ENCODE assay signal across 1 cellular context in genomic region chr3:139677341-139678155, GRCh38.
TF ChIP-seq lines count a peak whose summit lies in the region.

NMNAT3 (minus strand) TSS chr3:139677972; CDS start chr3:139627724, 50,248 bp downstream.

TF ChIP-seq in HepG2, 621 proteins besides CTCF, POLR2A, EP300 and RAD21 (continued from another document and continues in another):
- TF ChIP-seq RNF219 (CRISPR knock-in tag; IDR thresholded peaks at IDR 0.05) (0 out of 2 replicates have a peak, but pooled peaks have one; percentile 42), THAP7 (CRISPR knock-in tag; IDR thresholded peaks at IDR 0.05) (peak; percentile 81), HOXA9 (CRISPR knock-in tag; IDR thresholded peaks at IDR 0.05; ENCODE audit: borderline replicate concordance) (no peak), SRY (CRISPR knock-in tag; IDR thresholded peaks at IDR 0.05) (peak; percentile 86; the same call in 1 of the 2 replicates), CCDC6 (CRISPR knock-in tag; IDR thresholded peaks at IDR 0.05) (peak; percentile 65; the same call in 1 of the 2 replicates), CAMTA2 (CRISPR knock-in tag; IDR thresholded peaks at IDR 0.05; ENCODE audit: borderline replicate concordance) (no peak), LCORL (IDR thresholded peaks at IDR 0.05) (no peak), LCORL (CRISPR knock-in tag; IDR thresholded peaks at IDR 0.05) (peak; percentile 38), STAT6 (CRISPR knock-in tag; IDR thresholded peaks at IDR 0.05; ENCODE audit: borderline replicate concordance) (0 out of 2 replicates have a peak, but pooled peaks have one; percentile 34), ZNF510 (CRISPR knock-in tag; IDR thresholded peaks at IDR 0.05; ENCODE audit: low read depth) (0 out of 2 replicates have a peak, but pooled peaks have one; percentile 60), SMAD1 (CRISPR knock-in tag; IDR thresholded peaks at IDR 0.05; ENCODE audit: borderline replicate concordance, low read depth) (0 out of 2 replicates have a peak, but pooled peaks have one; percentile 64), ZNF781 (CRISPR knock-in tag; IDR thresholded peaks at IDR 0.05; ENCODE audit: borderline replicate concordance, not compliant biosample characterization) (no peak), YEATS4 (CRISPR knock-in tag; IDR thresholded peaks at IDR 0.05; ENCODE audit: borderline replicate concordance) (peak; percentile 53; the same call in 1 of the 2 replicates), PLRG1 (conservative IDR thresholded peaks at IDR 0.05) (no peak), KLF16 (CRISPR knock-in tag; IDR thresholded peaks at IDR 0.05) (peak in 1 of 2 experiments; percentile 55; a peak in 1 of 4 replicates), ZNF44 (CRISPR knock-in tag; IDR thresholded peaks at IDR 0.05) (0 out of 2 replicates have a peak, but pooled peaks have one; percentile 22), ZNF260 (CRISPR knock-in tag; IDR thresholded peaks at IDR 0.05; ENCODE audit: borderline replicate concordance, low read depth) (no peak), ZNF556 (CRISPR knock-in tag; IDR thresholded peaks at IDR 0.05; ENCODE audit: borderline replicate concordance) (no peak; the same call in 1 of the 2 replicates), HIVEP1 (CRISPR knock-in tag; IDR thresholded peaks at IDR 0.05) (peak; percentile 41; the same call in 1 of the 2 replicates), SKI (IDR thresholded peaks at IDR 0.05; ENCODE audit: partially characterized antibody) (peak; percentile 88), PITX1 (CRISPR knock-in tag; IDR thresholded peaks at IDR 0.05) (peak; percentile 65; the same call in 1 of the 2 replicates), REL (CRISPR knock-in tag; conservative IDR thresholded peaks at IDR 0.05) (0 out of 2 replicates have a peak, but pooled peaks have one; percentile 40), SOX6 (IDR thresholded peaks at IDR 0.05) (no peak), SOX6 (CRISPR knock-in tag; IDR thresholded peaks at IDR 0.05) (peak; percentile 21; the same call in 1 of the 2 replicates), ZNF354B (CRISPR knock-in tag; IDR thresholded peaks at IDR 0.05) (0 out of 2 replicates have a peak, but pooled peaks have one; percentile 58), ZBTB42 (CRISPR knock-in tag; IDR thresholded peaks at IDR 0.05) (no peak), SP1 (IDR thresholded peaks at IDR 0.05) (no peak), SP1 (CRISPR knock-in tag; IDR thresholded peaks at IDR 0.05) (peak; percentile 40; the same call in 1 of the 2 replicates), ZNF7 (CRISPR knock-in tag; IDR thresholded peaks at IDR 0.05) (no peak), RFX3 (CRISPR knock-in tag; IDR thresholded peaks at IDR 0.05) (no peak), ZNF800 (CRISPR knock-in tag; IDR thresholded peaks at IDR 0.05) (peak; percentile 56), FOXM1 (CRISPR knock-in tag; IDR thresholded peaks at IDR 0.05) (no peak), ZBTB20 (CRISPR knock-in tag; IDR thresholded peaks at IDR 0.05; ENCODE audit: borderline replicate concordance, low read depth) (peak; percentile 80; the same call in 1 of the 2 replicates), ZNF605 (CRISPR knock-in tag; IDR thresholded peaks at IDR 0.05) (peak; percentile 82), FOXO4 (CRISPR knock-in tag; conservative IDR thresholded peaks at IDR 0.05) (no peak), CEBPG (CRISPR knock-in tag; IDR thresholded peaks at IDR 0.05) (no peak), TAF15 (IDR thresholded peaks at IDR 0.05; ENCODE audit: low read depth, low read length, poor library complexity, severe bottlenecking) (no peak), TAF1 (CRISPR knock-in tag; IDR thresholded peaks at IDR 0.05) (peak; percentile 54; the same call in 1 of the 2 replicates), ZNF33A (CRISPR knock-in tag; IDR thresholded peaks at IDR 0.05; ENCODE audit: borderline replicate concordance) (no peak), SPEN (CRISPR knock-in tag; IDR thresholded peaks at IDR 0.05; ENCODE audit: low read depth) (peak; percentile 62; the same call in 1 of the 2 replicates), NR1H2 (CRISPR knock-in tag; IDR thresholded peaks at IDR 0.05; ENCODE audit: borderline replicate concordance, low read depth) (no peak), ZSCAN9 (CRISPR knock-in tag; IDR thresholded peaks at IDR 0.05; ENCODE audit: borderline replicate concordance) (peak; percentile 29; the same call in 1 of the 2 replicates), ZNF766 (CRISPR knock-in tag; IDR thresholded peaks at IDR 0.05; ENCODE audit: borderline replicate concordance) (no peak), ZNF816 (CRISPR knock-in tag; IDR thresholded peaks at IDR 0.05; ENCODE audit: borderline replicate concordance) (peak; percentile 85), XRCC5 (optimal IDR thresholded peaks at IDR 0.05; ENCODE audit: low read length) (peak; percentile 51), KAT8 (CRISPR knock-in tag; IDR thresholded peaks at IDR 0.05) (peak; percentile 25; the same call in 1 of the 2 replicates), CC2D1A (CRISPR knock-in tag; IDR thresholded peaks at IDR 0.05) (no peak), DPF2 (CRISPR knock-in tag; IDR thresholded peaks at IDR 0.05; ENCODE audit: borderline replicate concordance, low read depth) (no peak), ZNF451 (CRISPR knock-in tag; IDR thresholded peaks at IDR 0.05) (peak; percentile 58; the same call in 1 of the 2 replicates), ZNF780A (CRISPR knock-in tag; IDR thresholded peaks at IDR 0.05) (no peak), ZNF574 (CRISPR knock-in tag; IDR thresholded peaks at IDR 0.05) (0 out of 2 replicates have a peak, but pooled peaks have one; percentile 47), ZNF30 (CRISPR knock-in tag; IDR thresholded peaks at IDR 0.05) (no peak)
- TF ChIP-seq, protein P1, sequence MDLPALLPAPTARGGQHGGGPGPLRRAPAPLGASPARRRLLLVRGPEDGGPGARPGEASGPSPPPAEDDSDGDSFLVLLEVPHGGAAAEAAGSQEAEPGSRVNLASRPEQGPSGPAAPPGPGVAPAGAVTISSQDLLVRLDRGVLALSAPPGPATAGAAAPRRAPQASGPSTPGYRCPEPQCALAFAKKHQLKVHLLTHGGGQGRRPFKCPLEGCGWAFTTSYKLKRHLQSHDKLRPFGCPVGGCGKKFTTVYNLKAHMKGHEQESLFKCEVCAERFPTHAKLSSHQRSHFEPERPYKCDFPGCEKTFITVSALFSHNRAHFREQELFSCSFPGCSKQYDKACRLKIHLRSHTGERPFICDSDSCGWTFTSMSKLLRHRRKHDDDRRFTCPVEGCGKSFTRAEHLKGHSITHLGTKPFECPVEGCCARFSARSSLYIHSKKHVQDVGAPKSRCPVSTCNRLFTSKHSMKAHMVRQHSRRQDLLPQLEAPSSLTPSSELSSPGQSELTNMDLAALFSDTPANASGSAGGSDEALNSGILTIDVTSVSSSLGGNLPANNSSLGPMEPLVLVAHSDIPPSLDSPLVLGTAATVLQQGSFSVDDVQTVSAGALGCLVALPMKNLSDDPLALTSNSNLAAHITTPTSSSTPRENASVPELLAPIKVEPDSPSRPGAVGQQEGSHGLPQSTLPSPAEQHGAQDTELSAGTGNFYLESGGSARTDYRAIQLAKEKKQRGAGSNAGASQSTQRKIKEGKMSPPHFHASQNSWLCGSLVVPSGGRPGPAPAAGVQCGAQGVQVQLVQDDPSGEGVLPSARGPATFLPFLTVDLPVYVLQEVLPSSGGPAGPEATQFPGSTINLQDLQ (CRISPR knock-in tag; IDR thresholded peaks at IDR 0.05): no peak
- TF ChIP-seq, protein P2, sequence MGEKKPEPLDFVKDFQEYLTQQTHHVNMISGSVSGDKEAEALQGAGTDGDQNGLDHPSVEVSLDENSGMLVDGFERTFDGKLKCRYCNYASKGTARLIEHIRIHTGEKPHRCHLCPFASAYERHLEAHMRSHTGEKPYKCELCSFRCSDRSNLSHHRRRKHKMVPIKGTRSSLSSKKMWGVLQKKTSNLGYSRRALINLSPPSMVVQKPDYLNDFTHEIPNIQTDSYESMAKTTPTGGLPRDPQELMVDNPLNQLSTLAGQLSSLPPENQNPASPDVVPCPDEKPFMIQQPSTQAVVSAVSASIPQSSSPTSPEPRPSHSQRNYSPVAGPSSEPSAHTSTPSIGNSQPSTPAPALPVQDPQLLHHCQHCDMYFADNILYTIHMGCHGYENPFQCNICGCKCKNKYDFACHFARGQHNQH (CRISPR knock-in tag; IDR thresholded peaks at IDR 0.05): peak; percentile 47
